ENCODE assay signal across 8 cellular contexts in the genomic region with DNA sequence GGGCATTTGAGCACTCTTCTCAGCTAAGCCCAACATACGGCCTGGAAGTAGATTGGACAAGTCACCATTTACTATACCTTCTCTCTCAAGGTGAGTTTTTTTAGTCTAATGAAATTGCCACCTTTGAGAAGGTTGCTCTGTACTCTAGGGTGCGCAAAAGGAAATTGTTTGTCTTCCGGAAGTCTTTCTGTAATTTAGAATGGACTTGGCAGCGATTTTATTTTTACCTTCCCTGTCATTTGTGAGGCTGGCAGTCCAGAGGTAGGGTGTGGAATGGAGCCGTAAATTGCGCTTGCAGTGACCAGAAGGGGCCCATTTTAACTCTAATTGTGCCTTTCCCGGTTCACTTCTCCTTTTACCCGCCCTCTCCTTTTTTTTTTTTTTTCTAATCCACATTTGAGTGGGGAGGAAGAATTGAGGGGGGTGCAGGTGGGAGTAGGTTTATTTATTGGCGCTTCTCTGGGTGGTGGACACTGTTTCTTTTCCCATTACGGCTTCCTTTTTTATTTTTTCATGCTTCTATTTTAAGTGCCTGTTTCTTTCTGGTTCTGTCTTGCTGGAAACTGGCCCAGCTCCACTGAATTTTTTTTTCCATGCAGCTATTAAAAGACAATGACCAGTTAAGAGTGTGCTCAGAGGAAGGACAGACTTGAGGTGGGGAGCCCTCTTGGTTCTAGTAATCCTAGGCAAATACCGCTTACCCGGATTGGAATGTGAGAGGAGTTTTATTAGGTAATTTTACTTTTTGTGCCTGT.
DNase-seq lines count a peak whose midpoint lies in the region; ATAC-seq and TF ChIP-seq lines count a peak whose summit lies in the region.

No MANE protein-coding gene starts in this region.

- H3K27me3 ChIP-seq in body of pancreas (no peaks in the 10 kb centered on the region), stomach (no peaks in the 10 kb centered on the region)

- TF ChIP-seq EP300 in stomach (IDR thresholded peaks at IDR 0.05): no peak

- intact Hi-C loops in body of pancreas (cut with DNase I): no loop called here
- intact Hi-C loops in left colon (cut with DNase I, micrococcal nuclease): no loop called here
- intact Hi-C loops in stomach (cut with DNase I; ENCODE audit: low total_unique reads): no loop called here

- no peak overlapping the region for H3K4me3 ChIP-seq in body of pancreas
- no peak overlapping the region for H3K4me3 ChIP-seq in stomach

- TF ChIP-seq CTCF in body of pancreas (IDR thresholded peaks at IDR 0.05) (peak in 2 of 7 experiments; percentile 5 to 15), stomach (IDR thresholded peaks at IDR 0.05) (no peak)

- H3K36me3 ChIP-seq in body of pancreas (replicated peaks in 1 of 2; ENCODE audit: insufficient read depth in 1 of 2, low read depth in 2 of 2) (no peaks in the 10 kb centered on the region), stomach (peaks cover 0 to 10% (median 5%) of the 10 kb centered on the region in 4 donors)

- DNase-seq in HuH-7 (ENCODE audit: low spot score): peak; percentile 36
- peak; percentile 38 to 69 (median 56) for DNase-seq in body of pancreas
- peak in 1 of 2 donors; percentile 60 for DNase-seq in left colon
- peak; percentile 35 for DNase-seq in stomach
- no peak for DNase-seq in stimulated activated CD4-positive, alpha-beta T cell treated with anti-CD3 and anti-CD28 coated beads, Interleukin-4, amount 100 ng/mL, for 4 hours

- H3K9me3 ChIP-seq in body of pancreas: no peaks in the 10 kb centered on the region
- no peaks in the 10 kb centered on the region for H3K9me3 ChIP-seq in stomach

- peak overlapping the region; percentile 68 to 91 (median 83) for H3K27ac ChIP-seq in body of pancreas
- H3K27ac ChIP-seq in stomach: peak overlapping the region; percentile 58 to 83 (median 71)

- ATAC-seq in body of pancreas: peak; percentile 54
- ATAC-seq in left colon: peak; percentile 70
- ATAC-seq in HG02852 (IDR thresholded peaks at IDR 0.05; ENCODE audit: unreplicated experiment): no peak
- no peak for ATAC-seq in HG02870 (IDR thresholded peaks at IDR 0.05; ENCODE audit: unreplicated experiment)
- no peak for ATAC-seq in HG03442 (IDR thresholded peaks at IDR 0.05; ENCODE audit: unreplicated experiment)

- WGBS in body of pancreas, 2 donors: 6 to 12% methylated on average over 12 of the region's 12 CpGs
- 17 to 25% (median 23%) methylated on average over 11 to 12 of the region's 12 CpGs for WGBS in stomach, 5 donors

- H3K4me1 ChIP-seq in body of pancreas (peaks cover 68% of the 10 kb centered on the region), stomach (peaks cover 33 to 64% (median 49%) of the 10 kb centered on the region in 4 donors)

- TF ChIP-seq POLR2A in body of pancreas (IDR thresholded peaks at IDR 0.05) (peak in 1 of 3 donors; percentile 21), stomach (IDR thresholded peaks at IDR 0.05) (no peak)

Comparison
In these comparisons a context has a peak if more than half of its experiments do, and no peak if none do; other contexts are left out.
1. DNase-seq: peak in HuH-7 (single experiment), body of pancreas (4 of 4) and stomach (single experiment); none in stimulated activated CD4-positive, alpha-beta T cell treated with anti-CD3 and anti-CD28 coated beads, Interleukin-4, amount 100 ng/mL, for 4 hours (0 of 2).
2. ATAC-seq: peak in body of pancreas (single experiment) and left colon (single experiment); none in HG02852 (single experiment), HG02870 (single experiment) and HG03442 (single experiment).